ENCODE assay signal across 10 cellular contexts in genomic region chr9:128070874-128071273, GRCh38. TPM values are rescaled to one million over a fixed set of nuclear protein-coding genes. Genes with fewer than 3 reads are reported as not detected.
DNase-seq lines count a peak whose midpoint lies in the region; ATAC-seq, FAIRE-seq and TF ChIP-seq lines count a peak whose summit lies in the region.
"Had no signal": no experiment of that assay in that cellular context is flagged by ENCODE, and none has a peak within 500 bp of the region (broad histone marks: within the 10 kb centered on the region; RNA-seq: fewer than 3 reads in every experiment).

No MANE protein-coding gene starts in this region.

- H3K4me1 Mint-ChIP-seq in osteocyte (ENCODE audit: unreplicated experiment): peaks cover 48% of the 10 kb centered on the region

- TSS peak; percentile 29 for BruUV-seq in K562 (replicated peaks; lab: Mats Ljungman, UMichigan)

- no peaks in the 10 kb centered on the region for H3K9me2 ChIP-seq in Loucy (replicated peaks; ENCODE audit: low read depth, low read length)

- peak overlapping the region; percentile 34 to 85 (median 74); a peak in 18 of 22 replicates for H3K9ac ChIP-seq in BLaER1 treated with 17β-estradiol and CSF1 and Interleukin-3, amounts not matched to agents 10 nM and 100 nM
- H3K9ac ChIP-seq in Loucy (ENCODE audit: low read depth, low read length, poor library complexity, severe bottlenecking): peak overlapping the region; percentile 80
- H3K9ac ChIP-seq in K562 (ENCODE audit: insufficient read depth in 1 of 2, low read depth in 2 of 2, low read length in 2 of 2): no peak overlapping the region; a peak in 2 of 4 replicates

- H3K4me1 ChIP-seq in BLaER1 treated with 17β-estradiol and CSF1 and Interleukin-3, amounts not matched to agents 10 nM and 100 nM: peaks cover 59 to 73% (median 65%) of the 10 kb centered on the region in 10 experiments
- peaks cover 42% of the 10 kb centered on the region for H3K4me1 ChIP-seq in Loucy (ENCODE audit: insufficient read depth, low read length, poor library complexity, severe bottlenecking)
- peaks cover 28 to 30% of the 10 kb centered on the region in 2 experiments for H3K4me1 ChIP-seq in K562 (replicated peaks in 1 of 2; ENCODE audit: control insufficient read depth in 2 of 2, insufficient read depth in 2 of 2, low read length in 2 of 2)

- H2AFZ ChIP-seq in Loucy (ENCODE audit: low read length) (no peak overlapping the region), K562 (ENCODE audit: low read depth, low read length) (no peak overlapping the region)
- H2AFZ ChIP-seq: PC-9 had no signal

- no peak for TF ChIP-seq EP300 in K562 (IDR thresholded peaks at IDR 0.05; ENCODE audit: low read length)

- peaks cover 9% of the 10 kb centered on the region; the same call in 1 of the 2 replicates for H3F3A ChIP-seq in Loucy (ENCODE audit: low read depth)

- ATAC-seq in K562: no peak
- no peak for ATAC-seq in HG02588 (IDR thresholded peaks at IDR 0.05; ENCODE audit: unreplicated experiment)
- no peak for ATAC-seq in GM21717 (IDR thresholded peaks at IDR 0.05; ENCODE audit: unreplicated experiment)

- H3K27me3 Mint-ChIP-seq in osteocyte (ENCODE audit: unreplicated experiment): no peaks in the 10 kb centered on the region

- H3K27ac Mint-ChIP-seq in osteocyte (ENCODE audit: unreplicated experiment): peak overlapping the region; percentile 67

- FAIRE-seq in K562 (lab: Jason Lieb, UNC): no peak

- no peak for TF ChIP-seq POLR2A in K562 (conservative IDR thresholded peaks at IDR 0.05)

- intact Hi-C loops in K562 (cut with micrococcal nuclease): no loop called here

- TF ChIP-seq CTCF in Loucy (conservative IDR thresholded peaks at IDR 0.05; ENCODE audit: low read length): no peak
- TF ChIP-seq CTCF in K562 (IDR thresholded peaks at IDR 0.05 in 2 of 3, conservative IDR thresholded peaks at IDR 0.05 in 1 of 3; ENCODE audit: insufficient read depth in 2 of 3, low read depth in 1 of 3, low read length in 3 of 3): no peak
- TF ChIP-seq CTCF in osteocyte (IDR thresholded peaks at IDR 0.05): no peak
- TF ChIP-seq CTCF in GM10266 (IDR thresholded peaks at IDR 0.05; ENCODE audit: control insufficient read depth, insufficient read depth, low read depth, missing control alignments): no peak

- peaks cover 0 to 8% (median 0%) of the 10 kb centered on the region in 11 experiments; a peak in 4 of 22 replicates for H3K9me3 ChIP-seq in BLaER1 treated with 17β-estradiol and CSF1 and Interleukin-3, amounts not matched to agents 10 nM and 100 nM (replicated peaks in 1 of 11)
- H3K9me3 ChIP-seq in Loucy (ENCODE audit: insufficient read depth, low read depth, low read length) (no peaks in the 10 kb centered on the region), K562 (replicated peaks; ENCODE audit: control insufficient read depth, insufficient read depth, low read depth, low read length) (no peaks in the 10 kb centered on the region)

- CTCF ChIA-PET in K562 (lab: Yijun Ruan, JAX; ENCODE audit: low intra/inter-chr PET ratio): interaction anchor here (1.0 kb wide), 1 partner anchor 46 kb away, joined by 3 read pairs; no protein-coding TSS in a partner anchor

- H3K9me3 Mint-ChIP-seq in osteocyte (ENCODE audit: unreplicated experiment): no peaks in the 10 kb centered on the region

- H3K79me2 ChIP-seq in Loucy (ENCODE audit: insufficient read depth, low read length) (peaks cover 87% of the 10 kb centered on the region), K562 (ENCODE audit: control insufficient read depth, insufficient read depth, low read length) (peaks cover 89% of the 10 kb centered on the region)

- peak overlapping the region; percentile 85 to 96 (median 91) for H3K4me2 ChIP-seq in BLaER1 treated with 17β-estradiol and CSF1 and Interleukin-3, amounts not matched to agents 10 nM and 100 nM
- H3K4me2 ChIP-seq in Loucy (ENCODE audit: low read depth, low read length, poor library complexity, severe bottlenecking) (peak overlapping the region; percentile 90), K562 (ENCODE audit: insufficient read depth, low read length) (peak overlapping the region; percentile 66)

- WGBS in K562 (ENCODE audit: insufficient coverage, low coverage, missing lambda C conversion rate): 25% methylated on average over 6 of the region's 7 CpGs

- no peaks in the 10 kb centered on the region for H3K9me1 ChIP-seq in K562 (ENCODE audit: control insufficient read depth, insufficient read depth, low read length)

- H3K4me3 Mint-ChIP-seq in osteocyte (ENCODE audit: unreplicated experiment): no peak overlapping the region

- H3K36me3 Mint-ChIP-seq in osteocyte (ENCODE audit: unreplicated experiment): no peaks in the 10 kb centered on the region

- in situ Hi-C loops in K562 (cut with MboI): no loop called here

- H3K27me3 ChIP-seq in BLaER1 treated with 17β-estradiol and CSF1 and Interleukin-3, amounts not matched to agents 10 nM and 100 nM: no peaks in the 10 kb centered on the region
- H3K27me3 ChIP-seq in Loucy (ENCODE audit: insufficient read depth, low read length, poor library complexity, severe bottlenecking): no peaks in the 10 kb centered on the region
- H3K27me3 ChIP-seq in K562 (ENCODE audit: control insufficient read depth in 2 of 2, insufficient read depth in 2 of 2, low read length in 2 of 2): no peaks in the 10 kb centered on the region

- no peak for TF ChIP-seq RAD21 in K562 (CRISPR knock-in tag; conservative IDR thresholded peaks at IDR 0.05 in 1 of 2, IDR thresholded peaks at IDR 0.05 in 1 of 2)

- POLR2A ChIA-PET in K562 (lab: Yijun Ruan, JAX): no interaction called here

- H3K4me3 ChIP-seq in BLaER1 treated with 17β-estradiol and CSF1 and Interleukin-3, amounts not matched to agents 10 nM and 100 nM: peak overlapping the region in 9 of 10 experiments; percentile 23 to 100 (median 41); a peak in 14 of 20 replicates
- H3K4me3 ChIP-seq in Loucy (ENCODE audit: low read length, poor library complexity, severe bottlenecking) (peak overlapping the region; percentile 77), K562 (peak overlapping the region; percentile 42; the same call in 1 of the 2 replicates)
- H3K4me3 ChIP-seq: PC-9 had no signal

- DNase-seq in K562 (ENCODE audit: extremely low read depth in 1 of 4, low spot score in 3 of 4): no peak
- no peak for DNase-seq in osteocyte (ENCODE audit: extremely low spot score, unreplicated experiment)
- DNase-seq in GM10266 (ENCODE audit: extremely low spot score): no peak
- no peak for DNase-seq in NK-92 (lab: John Stamatoyannopoulos, UW; ENCODE audit: unreplicated experiment)
- DNase-seq: effector CD8-positive, alpha-beta T cell; PC-9 had no signal

- peaks cover 0 to 76% (median 32%) of the 10 kb centered on the region in 11 experiments; a peak in 15 of 22 replicates for H4K20me1 ChIP-seq in BLaER1 treated with 17β-estradiol and CSF1 and Interleukin-3, amounts not matched to agents 10 nM and 100 nM
- H4K20me1 ChIP-seq in Loucy (ENCODE audit: insufficient read depth, low read length, poor library complexity, severe bottlenecking): peaks cover 13% of the 10 kb centered on the region
- H4K20me1 ChIP-seq in K562 (replicated peaks; ENCODE audit: control insufficient read depth, insufficient read depth, low read length): peaks cover 11% of the 10 kb centered on the region; the same call in 1 of the 2 replicates

- H3K27ac ChIP-seq in BLaER1 treated with 17β-estradiol and CSF1 and Interleukin-3, amounts not matched to agents 10 nM and 100 nM: peak overlapping the region; percentile 14 to 97 (median 81); a peak in 19 of 22 replicates
- 0 out of 3 replicates have a peak overlapping the region, but pooled peaks have one; percentile 6 for H3K27ac ChIP-seq in K562 (ENCODE audit: extremely low read depth, low read depth, low read length)

- peaks cover 0 to 51% (median 30%) of the 10 kb centered on the region in 11 experiments; a peak in 16 of 22 replicates for H3K36me3 ChIP-seq in BLaER1 treated with 17β-estradiol and CSF1 and Interleukin-3, amounts not matched to agents 10 nM and 100 nM
- no peaks in the 10 kb centered on the region for H3K36me3 ChIP-seq in Loucy (ENCODE audit: insufficient read depth, low read length)
- peaks cover 35% of the 10 kb centered on the region; the same call in 2 of the 3 replicates for H3K36me3 ChIP-seq in K562 (ENCODE audit: control insufficient read depth, insufficient read depth, low read length)

RNA-seq across cellular contexts. Expression of gene SLC25A25, which starts 2.8 kb away (rescaled TPM):
- 56.5 and 74.4 TPM in 2 replicates for total RNA-seq in K562 (2011; cell fraction: chromatin; rRNA removed; ENCODE audit: low replicate concordance)
- 41.5 and 42.5 TPM in 2 replicates for total RNA-seq in K562 (2011; cell fraction: nucleolus; rRNA removed)
- 26.8 and 33.4 TPM in 2 replicates for total RNA-seq in K562 (2011; cell fraction: nucleoplasm; rRNA removed)
- total RNA-seq in K562 (2014; rRNA removed): 35.9 and 39.5 TPM in 2 replicates
- 19.0 and 19.3 TPM in 2 replicates for total RNA-seq in K562 (2014; rRNA removed; fragmentation: Illumina TruSeq; extraction: Trizol)
- total RNA-seq in K562 (2015; rRNA removed; fragmentation: Illumina TruSeq; extraction: Trizol): 23.2 and 25.1 TPM in 2 replicates
- 30.1 and 30.7 TPM in 2 replicates for total RNA-seq in K562 (2021)
- 21.7 and 26.7 TPM in 2 replicates for polyA plus RNA-seq in K562 (2011; rRNA removed)
- 20.4 and 25.8 TPM in 2 replicates for polyA plus RNA-seq in K562 (2011; cell fraction: cytosol; rRNA removed)
- polyA plus RNA-seq in K562 (2011; cell fraction: nucleus; rRNA removed): 29.9 and 44.4 TPM in 2 replicates
- polyA plus RNA-seq in K562 (2012): 20.5 and 23.5 TPM in 2 replicates
- polyA plus RNA-seq in K562 (2014; fragmentation: Illumina TruSeq; extraction: Trizol): 18.7 and 25.2 TPM in 2 replicates
- under 1 TPM; 0.07 to 0.10 TPM for polyA plus RNA-seq in K562 (2014; fragmentation: Nextera tagmentation; extraction: Ambion mirVana)
- polyA plus RNA-seq in K562 (2014; rRNA removed): 27.2 and 31.0 TPM in 2 replicates
- 21.0 and 28.2 TPM in 2 replicates for polyA minus RNA-seq in K562 (2011; rRNA and poly(A)+ RNA removed)
- polyA minus RNA-seq in K562 (2011; cell fraction: cytosol; rRNA and poly(A)+ RNA removed): 14.7 and 16.8 TPM in 2 replicates
- polyA minus RNA-seq in K562 (2011; cell fraction: nucleus; rRNA and poly(A)+ RNA removed): 14.8 and 20.9 TPM in 2 replicates
- 15.6 and 18.0 TPM in 2 replicates for total RNA-seq in osteocyte

RNA-seq across cellular contexts. Expression of gene NAIF1, which starts 3.8 kb away (rescaled TPM):
- total RNA-seq in K562 (2011; cell fraction: chromatin; rRNA removed; ENCODE audit: low replicate concordance): 14.2 and 31.0 TPM in 2 replicates
- total RNA-seq in K562 (2011; cell fraction: nucleolus; rRNA removed): 27.1 and 29.7 TPM in 2 replicates
- total RNA-seq in K562 (2011; cell fraction: nucleoplasm; rRNA removed): 19.1 and 19.8 TPM in 2 replicates
- total RNA-seq in K562 (2014; rRNA removed) (21.3 and 27.6 TPM in 2 replicates), K562 (2014; rRNA removed; fragmentation: Illumina TruSeq; extraction: Trizol) (15.8 and 16.2 TPM in 2 replicates), K562 (2015; rRNA removed; fragmentation: Illumina TruSeq; extraction: Trizol) (15.9 and 17.4 TPM in 2 replicates), K562 (2021) (23.1 and 26.6 TPM in 2 replicates), osteocyte (8.4 and 8.8 TPM in 2 replicates)
- polyA plus RNA-seq in K562 (2011; rRNA removed) (17.2 and 21.5 TPM in 2 replicates), K562 (2014; fragmentation: Illumina TruSeq; extraction: Trizol) (16.3 and 16.9 TPM in 2 replicates), K562 (2014; fragmentation: Nextera tagmentation; extraction: Ambion mirVana) (1 to 10 TPM; 4.8 to 5.3 TPM), K562 (2014; rRNA removed) (17.7 and 17.8 TPM in 2 replicates)
- 24.4 and 26.5 TPM in 2 replicates for polyA plus RNA-seq in K562 (2011; cell fraction: cytosol; rRNA removed)
- 17.1 and 20.0 TPM in 2 replicates for polyA plus RNA-seq in K562 (2011; cell fraction: nucleus; rRNA removed)
- polyA plus RNA-seq in K562 (2012): 16.5 and 19.9 TPM in 2 replicates
- 14.9 and 19.6 TPM in 2 replicates for polyA minus RNA-seq in K562 (2011; rRNA and poly(A)+ RNA removed)
- polyA minus RNA-seq in K562 (2011; cell fraction: cytosol; rRNA and poly(A)+ RNA removed): 14.2 and 26.5 TPM in 2 replicates
- 6.3 and 7.7 TPM in 2 replicates for polyA minus RNA-seq in K562 (2011; cell fraction: nucleus; rRNA and poly(A)+ RNA removed)

RNA-seq across cellular contexts. Expression of gene PTGES2, which starts 56.7 kb away (rescaled TPM):
- 91.2 and 285 TPM in 2 replicates for total RNA-seq in K562 (2011; cell fraction: chromatin; rRNA removed; ENCODE audit: low replicate concordance)
- 223 and 287 TPM in 2 replicates for total RNA-seq in K562 (2011; cell fraction: nucleolus; rRNA removed)
- total RNA-seq in K562 (2011; cell fraction: nucleoplasm; rRNA removed): 132 and 134 TPM in 2 replicates
- total RNA-seq in K562 (2014; rRNA removed): 196 and 257 TPM in 2 replicates
- total RNA-seq in K562 (2014; rRNA removed; fragmentation: Illumina TruSeq; extraction: Trizol): 34.3 and 50.3 TPM in 2 replicates
- total RNA-seq in K562 (2015; rRNA removed; fragmentation: Illumina TruSeq; extraction: Trizol): 98.9 and 102 TPM in 2 replicates
- total RNA-seq in K562 (2021): 135 and 137 TPM in 2 replicates
- polyA plus RNA-seq in K562 (2011; rRNA removed): 90.1 and 106 TPM in 2 replicates
- polyA plus RNA-seq in K562 (2011; cell fraction: cytosol; rRNA removed): 92.2 and 177 TPM in 2 replicates
- 244 and 370 TPM in 2 replicates for polyA plus RNA-seq in K562 (2011; cell fraction: nucleus; rRNA removed)
- 94.0 and 96.2 TPM in 2 replicates for polyA plus RNA-seq in K562 (2012)
- polyA plus RNA-seq in K562 (2014; fragmentation: Illumina TruSeq; extraction: Trizol): 89.2 and 128 TPM in 2 replicates
- polyA plus RNA-seq in K562 (2014; fragmentation: Nextera tagmentation; extraction: Ambion mirVana): 1 to 10 TPM; 2.4 to 6.2 TPM
- polyA plus RNA-seq in K562 (2014; rRNA removed): 128 and 149 TPM in 2 replicates
- polyA minus RNA-seq in K562 (2011; rRNA and poly(A)+ RNA removed): 49.5 and 74.8 TPM in 2 replicates
- polyA minus RNA-seq in K562 (2011; cell fraction: cytosol; rRNA and poly(A)+ RNA removed): 57.2 and 75.5 TPM in 2 replicates
- polyA minus RNA-seq in K562 (2011; cell fraction: nucleus; rRNA and poly(A)+ RNA removed): 73.1 and 77.3 TPM in 2 replicates
- total RNA-seq in osteocyte: 79.2 and 80.3 TPM in 2 replicates

Comparison
In these comparisons a context has a peak if more than half of its experiments do, and no peak if none do; other contexts are left out.
1. H3K9ac ChIP-seq: peak in BLaER1 treated with 17β-estradiol and CSF1 and Interleukin-3, amounts not matched to agents 10 nM and 100 nM (11 of 11) and Loucy (single experiment); none in K562 (0 of 2).
2. Peak in every context shown above with its lines, with median percentiles within 50 percentile points of each other: H3K4me2 ChIP-seq and H3K4me3 ChIP-seq.